Comparison of ENCODE assay signal across 14 cellular contexts in genomic region chr11:19800714-19801519, GRCh38.
DNase-seq lines count a peak whose midpoint lies in the region; ATAC-seq and TF ChIP-seq lines count a peak whose summit lies in the region.
"Had no signal": no experiment of that assay in that cellular context is flagged by ENCODE, and none has a peak within 500 bp of the region (broad histone marks: within the 10 kb centered on the region; RNA-seq: fewer than 3 reads in every experiment).

No MANE protein-coding gene starts in this region.

- peaks cover 5% of the 10 kb centered on the region; the same call in 1 of the 2 replicates for H3K9me2 ChIP-seq in GM23338 (ENCODE audit: insufficient read depth)

- peaks cover 7% of the 10 kb centered on the region for H3K27me3 Mint-ChIP-seq in GM23338 (ENCODE audit: insufficient read depth, low read depth, poor library complexity)

- peaks cover 73% of the 10 kb centered on the region for H3K4me1 Mint-ChIP-seq in GM23338

- peaks cover 3% of the 10 kb centered on the region; the same call in 1 of the 2 replicates for H3F3A ChIP-seq in GM23338 (replicated peaks; ENCODE audit: low read depth)

- H2AFZ ChIP-seq in GM23338, result no peak overlapping the region

- H3K36me3 Mint-ChIP-seq in GM23338 (ENCODE audit: low read depth), result peaks cover 28% of the 10 kb centered on the region

- no peaks in the 10 kb centered on the region; the same call in 1 of the 2 replicates for H4K20me1 ChIP-seq in GM23338 (replicated peaks; ENCODE audit: insufficient read depth)

- no peak overlapping the region for H3K4me3 Mint-ChIP-seq in GM23338
- H3K4me3 Mint-ChIP-seq: activated naive CD4-positive, alpha-beta T cell treated with anti-CD3 and anti-CD28 coated beads for 36 hours had no signal

- ATAC-seq in GM23338 (peak; percentile 81), HG02798 (IDR thresholded peaks at IDR 0.05; ENCODE audit: poor library complexity, unreplicated experiment) (no peak)

- H3K27ac Mint-ChIP-seq in GM23338, result peak overlapping the region; percentile 85
- H3K27ac Mint-ChIP-seq: activated naive CD4-positive, alpha-beta T cell treated with anti-CD3 and anti-CD28 coated beads for 36 hours had no signal

- H3K27ac ChIP-seq in GM23338 (ENCODE audit: low read depth), result 0 out of 2 replicates have a peak overlapping the region, but pooled peaks have one; percentile 63
- H3K27ac ChIP-seq: cardiac muscle cell had no signal

- H3K4me1 ChIP-seq in GM23338 (ENCODE audit: insufficient read depth), result peaks cover 46% of the 10 kb centered on the region

- H3K27me3 ChIP-seq in GM23338 (ENCODE audit: insufficient read depth), result no peaks in the 10 kb centered on the region

- no peaks in the 10 kb centered on the region for H3K36me3 ChIP-seq in GM23338 (ENCODE audit: insufficient read depth)
- H3K36me3 ChIP-seq: cardiac muscle cell, thoracic aorta had no signal

- H3K9me3 Mint-ChIP-seq in GM23338, result no peaks in the 10 kb centered on the region
- H3K9me3 Mint-ChIP-seq: activated naive CD4-positive, alpha-beta T cell treated with anti-CD3 and anti-CD28 coated beads for 36 hours had no signal

- no peak overlapping the region for H3K4me3 ChIP-seq in GM23338
- no peak overlapping the region for H3K4me3 ChIP-seq in WI38 (ENCODE audit: low read depth, low read length)
- H3K4me3 ChIP-seq in retinal pigment epithelial cell (ENCODE audit: low read length), result no peak overlapping the region
- H3K4me3 ChIP-seq: cardiac muscle cell, K562, thoracic aorta had no signal

- DNase-seq in GM23338 (ENCODE audit: low spot score) (peak; percentile 50), fibroblast of peridontal ligament (ENCODE audit: extremely low read depth) (peak; percentile 31), retinal pigment epithelial cell (ENCODE audit: low read depth) (no peak), NCI-H2171 (lab: John Stamatoyannopoulos, UW) (no peak)
- DNase-seq in activated CD4-positive, CD25-positive, alpha-beta regulatory T cell (lab: John Stamatoyannopoulos, UW), result no peak
- DNase-seq: activated naive CD4-positive, alpha-beta T cell treated with anti-CD3 and anti-CD28 coated beads for 36 hours; glutamatergic neuron; NCI-H146; stimulated activated CD4-positive, alpha-beta T cell treated with anti-CD3 and anti-CD28 coated beads, Interleukin-1b, Interleukin-23, amount 100 ng/mL, for 48 hours had no signal

- H3K79me2 ChIP-seq in GM23338 (replicated peaks; ENCODE audit: insufficient read depth), result peaks cover 85% of the 10 kb centered on the region

- peak overlapping the region; percentile 31; the same call in 1 of the 2 replicates for H3K4me2 ChIP-seq in GM23338

- peak; percentile 54 to 68 for TF ChIP-seq CTCF in GM23338 (conservative IDR thresholded peaks at IDR 0.05; ENCODE audit: low read depth in 2 of 2)
- 0 out of 2 replicates have a peak, but pooled peaks have one; percentile 12 for TF ChIP-seq CTCF in WI38 (IDR thresholded peaks at IDR 0.05; ENCODE audit: low read depth, low read length)
- TF ChIP-seq CTCF in retinal pigment epithelial cell (conservative IDR thresholded peaks at IDR 0.05; ENCODE audit: low read depth, low read length), result peak; percentile 48

TF ChIP-seq in GM23338, 12 proteins besides CTCF, POLR2A, EP300 and RAD21 (continues in another document):
- no peak for TF ChIP-seq ZNF114 (CRISPR knock-in tag; IDR thresholded peaks at IDR 0.05)
- no peak for TF ChIP-seq CREB1 (CRISPR knock-in tag; IDR thresholded peaks at IDR 0.05; ENCODE audit: low read depth)
- no peak for TF ChIP-seq NANOG (IDR thresholded peaks at IDR 0.05; ENCODE audit: borderline replicate concordance)
- no peak for TF ChIP-seq ZNF331 (CRISPR knock-in tag; IDR thresholded peaks at IDR 0.05; ENCODE audit: low read depth)
- TF ChIP-seq ETS1 (IDR thresholded peaks at IDR 0.05), result no peak
- TF ChIP-seq STAT1 (IDR thresholded peaks at IDR 0.05; ENCODE audit: unreplicated experiment), result no peak
- no peak for TF ChIP-seq REST (IDR thresholded peaks at IDR 0.05; ENCODE audit: unreplicated experiment)
- no peak for TF ChIP-seq EZH2phosphoT487 (IDR thresholded peaks at IDR 0.05; ENCODE audit: unreplicated experiment)
- TF ChIP-seq JUNB (IDR thresholded peaks at IDR 0.05; ENCODE audit: unreplicated experiment), result no peak
- TF ChIP-seq POLR2AphosphoS5 (IDR thresholded peaks at IDR 0.05; ENCODE audit: low read depth), result no peak

Comparison
In these comparisons a context has a peak if more than half of its experiments do, and no peak if none do; other contexts are left out.
1. DNase-seq: peak in GM23338 (single experiment) and fibroblast of peridontal ligament (single experiment); none in retinal pigment epithelial cell (single experiment), NCI-H2171 (single experiment) and activated CD4-positive, CD25-positive, alpha-beta regulatory T cell (0 of 4).
2. Peak in every context shown above with its lines, with median percentiles within 50 percentile points of each other: CTCF ChIP-seq.